ENCODE assay signal across 1 cellular context in the genomic region with DNA sequence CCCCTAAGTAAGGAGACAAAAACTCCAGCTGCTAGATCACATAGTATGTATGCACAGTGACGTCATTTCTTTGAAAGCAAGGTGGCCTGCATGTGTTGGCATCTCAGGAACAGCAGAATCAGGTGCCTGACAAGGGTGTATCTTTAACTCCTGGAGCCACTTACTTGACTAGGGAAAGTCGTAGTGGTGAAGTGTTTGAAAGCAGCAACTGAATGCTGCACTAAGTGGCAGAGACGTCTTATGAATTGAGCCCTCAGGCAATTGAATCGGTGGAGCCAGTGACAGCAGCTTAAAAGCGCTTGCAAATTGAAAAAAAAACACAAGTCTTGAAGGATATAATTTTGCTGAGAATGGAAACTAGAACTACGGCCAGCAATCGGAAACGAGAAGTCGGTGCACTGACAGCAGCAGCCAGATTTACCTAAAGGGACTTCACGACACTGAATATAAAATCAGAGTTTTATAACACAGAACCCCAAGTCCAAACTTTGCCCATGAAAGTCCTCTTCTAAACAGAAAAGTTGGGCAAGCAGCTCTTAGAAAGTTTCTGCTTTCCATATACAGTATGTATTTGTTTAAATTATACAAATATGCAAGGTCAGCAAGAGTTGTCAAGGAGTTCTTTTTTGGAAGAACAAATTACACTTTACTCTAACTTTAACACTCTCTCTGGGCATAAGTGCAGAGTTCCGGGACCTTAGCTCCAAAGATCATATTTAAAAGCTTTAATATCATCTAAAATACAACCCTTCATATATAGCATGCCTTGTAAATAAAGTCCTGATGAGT.
TF ChIP-seq lines count a peak whose summit lies in the region.

No MANE protein-coding gene starts in this region.

TF ChIP-seq in K562, 482 proteins besides CTCF, POLR2A, EP300 and RAD21 (continued from another document):
- TF ChIP-seq, protein P1, sequence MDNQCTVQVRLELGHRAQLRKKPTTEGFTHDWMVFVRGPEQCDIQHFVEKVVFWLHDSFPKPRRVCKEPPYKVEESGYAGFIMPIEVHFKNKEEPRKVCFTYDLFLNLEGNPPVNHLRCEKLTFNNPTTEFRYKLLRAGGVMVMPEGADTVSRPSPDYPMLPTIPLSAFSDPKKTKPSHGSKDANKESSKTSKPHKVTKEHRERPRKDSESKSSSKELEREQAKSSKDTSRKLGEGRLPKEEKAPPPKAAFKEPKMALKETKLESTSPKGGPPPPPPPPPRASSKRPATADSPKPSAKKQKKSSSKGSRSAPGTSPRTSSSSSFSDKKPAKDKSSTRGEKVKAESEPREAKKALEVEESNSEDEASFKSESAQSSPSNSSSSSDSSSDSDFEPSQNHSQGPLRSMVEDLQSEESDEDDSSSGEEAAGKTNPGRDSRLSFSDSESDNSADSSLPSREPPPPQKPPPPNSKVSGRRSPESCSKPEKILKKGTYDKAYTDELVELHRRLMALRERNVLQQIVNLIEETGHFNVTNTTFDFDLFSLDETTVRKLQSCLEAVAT (IDR thresholded peaks at IDR 0.05), result 0 out of 4 replicates have a peak, but pooled peaks of 1 of the 2 experiments have one; percentile 23
- TF ChIP-seq ZNF217 (CRISPR knock-in tag; IDR thresholded peaks at IDR 0.05), result no peak
- TF ChIP-seq KLF10 (CRISPR knock-in tag; IDR thresholded peaks at IDR 0.05), result no peak
- TF ChIP-seq CREM (IDR thresholded peaks at IDR 0.05; ENCODE audit: low read depth), result peak; percentile 60; the same call in 1 of the 2 replicates
- no peak for TF ChIP-seq MEF2D (tag; conservative IDR thresholded peaks at IDR 0.05; ENCODE audit: low read depth)
- TF ChIP-seq, protein P2, sequence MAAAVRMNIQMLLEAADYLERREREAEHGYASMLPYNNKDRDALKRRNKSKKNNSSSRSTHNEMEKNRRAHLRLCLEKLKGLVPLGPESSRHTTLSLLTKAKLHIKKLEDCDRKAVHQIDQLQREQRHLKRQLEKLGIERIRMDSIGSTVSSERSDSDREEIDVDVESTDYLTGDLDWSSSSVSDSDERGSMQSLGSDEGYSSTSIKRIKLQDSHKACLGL (CRISPR knock-in tag; IDR thresholded peaks at IDR 0.05; ENCODE audit: borderline replicate concordance, poor library complexity, severe bottlenecking), result no peak
- TF ChIP-seq STAG1 (CRISPR knock-in tag; IDR thresholded peaks at IDR 0.05; ENCODE audit: borderline replicate concordance), result no peak
- TF ChIP-seq ATF1 (CRISPR knock-in tag; IDR thresholded peaks at IDR 0.05), result no peak
- peak; percentile 77 for TF ChIP-seq ATF1 (tag; IDR thresholded peaks at IDR 0.05)
- no peak for TF ChIP-seq ESRRA (IDR thresholded peaks at IDR 0.05; ENCODE audit: borderline replicate concordance, low read depth)
- TF ChIP-seq, protein P3, sequence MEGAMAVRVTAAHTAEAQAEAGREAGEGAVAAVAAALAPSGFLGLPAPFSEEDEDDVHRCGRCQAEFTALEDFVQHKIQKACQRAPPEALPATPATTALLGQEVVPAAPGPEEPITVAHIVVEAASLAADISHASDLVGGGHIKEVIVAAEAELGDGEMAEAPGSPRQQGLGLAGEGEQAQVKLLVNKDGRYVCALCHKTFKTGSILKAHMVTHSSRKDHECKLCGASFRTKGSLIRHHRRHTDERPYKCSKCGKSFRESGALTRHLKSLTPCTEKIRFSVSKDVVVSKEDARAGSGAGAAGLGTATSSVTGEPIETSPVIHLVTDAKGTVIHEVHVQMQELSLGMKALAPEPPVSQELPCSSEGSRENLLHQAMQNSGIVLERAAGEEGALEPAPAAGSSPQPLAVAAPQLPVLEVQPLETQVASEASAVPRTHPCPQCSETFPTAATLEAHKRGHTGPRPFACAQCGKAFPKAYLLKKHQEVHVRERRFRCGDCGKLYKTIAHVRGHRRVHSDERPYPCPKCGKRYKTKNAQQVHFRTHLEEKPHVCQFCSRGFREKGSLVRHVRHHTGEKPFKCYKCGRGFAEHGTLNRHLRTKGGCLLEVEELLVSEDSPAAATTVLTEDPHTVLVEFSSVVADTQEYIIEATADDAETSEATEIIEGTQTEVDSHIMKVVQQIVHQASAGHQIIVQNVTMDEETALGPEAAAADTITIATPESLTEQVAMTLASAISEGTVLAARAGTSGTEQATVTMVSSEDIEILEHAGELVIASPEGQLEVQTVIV (CRISPR knock-in tag; IDR thresholded peaks at IDR 0.05; ENCODE audit: borderline replicate concordance), result no peak
- no peak for TF ChIP-seq RNF2 (IDR thresholded peaks at IDR 0.05)
- TF ChIP-seq, protein P4, sequence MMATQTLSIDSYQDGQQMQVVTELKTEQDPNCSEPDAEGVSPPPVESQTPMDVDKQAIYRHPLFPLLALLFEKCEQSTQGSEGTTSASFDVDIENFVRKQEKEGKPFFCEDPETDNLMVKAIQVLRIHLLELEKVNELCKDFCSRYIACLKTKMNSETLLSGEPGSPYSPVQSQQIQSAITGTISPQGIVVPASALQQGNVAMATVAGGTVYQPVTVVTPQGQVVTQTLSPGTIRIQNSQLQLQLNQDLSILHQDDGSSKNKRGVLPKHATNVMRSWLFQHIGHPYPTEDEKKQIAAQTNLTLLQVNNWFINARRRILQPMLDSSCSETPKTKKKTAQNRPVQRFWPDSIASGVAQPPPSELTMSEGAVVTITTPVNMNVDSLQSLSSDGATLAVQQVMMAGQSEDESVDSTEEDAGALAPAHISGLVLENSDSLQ (IDR thresholded peaks at IDR 0.05), result no peak
- TF ChIP-seq ZNF354B (CRISPR knock-in tag; IDR thresholded peaks at IDR 0.05), result no peak
- no peak for TF ChIP-seq GATA2 (CRISPR knock-in tag; IDR thresholded peaks at IDR 0.05)
- no peak for TF ChIP-seq SMAD2 (IDR thresholded peaks at IDR 0.05; ENCODE audit: low read depth, low read length)
- no peak for TF ChIP-seq ZNF699 (CRISPR knock-in tag; IDR thresholded peaks at IDR 0.05; ENCODE audit: insufficient replicate concordance)
- no peak; the same call in 1 of the 2 replicates for TF ChIP-seq JUNB (CRISPR knock-in tag; conservative IDR thresholded peaks at IDR 0.05)
- TF ChIP-seq RBM22 (IDR thresholded peaks at IDR 0.05; ENCODE audit: low read depth, low read length, poor library complexity, severe bottlenecking), result no peak
- no peak for TF ChIP-seq ZNF717 (CRISPR knock-in tag; IDR thresholded peaks at IDR 0.05)
- no peak for TF ChIP-seq CREBBP (IDR thresholded peaks at IDR 0.05; ENCODE audit: low read depth, low read length)
- no peak for TF ChIP-seq PHF8 (IDR thresholded peaks at IDR 0.05; ENCODE audit: borderline replicate concordance, low read length)
- no peak for TF ChIP-seq RB1 (IDR thresholded peaks at IDR 0.05; ENCODE audit: low read depth)
- TF ChIP-seq, protein P5, sequence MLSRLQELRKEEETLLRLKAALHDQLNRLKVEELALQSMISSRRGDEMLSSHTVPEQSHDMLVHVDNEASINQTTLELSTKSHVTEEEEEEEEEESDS (CRISPR knock-in tag; IDR thresholded peaks at IDR 0.05), result no peak
- TF ChIP-seq MEF2A (IDR thresholded peaks at IDR 0.05; ENCODE audit: control insufficient read depth, low read depth, low read length), result no peak
- no peak for TF ChIP-seq ZNF165 (CRISPR knock-in tag; IDR thresholded peaks at IDR 0.05; ENCODE audit: borderline replicate concordance)
- peak; percentile 92 for TF ChIP-seq MAFF (IDR thresholded peaks at IDR 0.05; ENCODE audit: low read length)
- peak; percentile 96 for TF ChIP-seq MAFK (IDR thresholded peaks at IDR 0.05; ENCODE audit: low read length)
- TF ChIP-seq, protein P6, sequence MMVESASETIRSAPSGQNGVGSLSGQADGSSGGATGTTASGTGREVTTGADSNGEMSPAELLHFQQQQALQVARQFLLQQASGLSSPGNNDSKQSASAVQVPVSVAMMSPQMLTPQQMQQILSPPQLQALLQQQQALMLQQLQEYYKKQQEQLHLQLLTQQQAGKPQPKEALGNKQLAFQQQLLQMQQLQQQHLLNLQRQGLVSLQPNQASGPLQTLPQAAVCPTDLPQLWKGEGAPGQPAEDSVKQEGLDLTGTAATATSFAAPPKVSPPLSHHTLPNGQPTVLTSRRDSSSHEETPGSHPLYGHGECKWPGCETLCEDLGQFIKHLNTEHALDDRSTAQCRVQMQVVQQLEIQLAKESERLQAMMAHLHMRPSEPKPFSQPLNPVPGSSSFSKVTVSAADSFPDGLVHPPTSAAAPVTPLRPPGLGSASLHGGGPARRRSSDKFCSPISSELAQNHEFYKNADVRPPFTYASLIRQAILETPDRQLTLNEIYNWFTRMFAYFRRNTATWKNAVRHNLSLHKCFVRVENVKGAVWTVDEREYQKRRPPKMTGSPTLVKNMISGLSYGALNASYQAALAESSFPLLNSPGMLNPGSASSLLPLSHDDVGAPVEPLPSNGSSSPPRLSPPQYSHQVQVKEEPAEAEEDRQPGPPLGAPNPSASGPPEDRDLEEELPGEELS (CRISPR knock-in tag; IDR thresholded peaks at IDR 0.05; ENCODE audit: borderline replicate concordance), result no peak
- TF ChIP-seq SOX6 (IDR thresholded peaks at IDR 0.05), result no peak
- TF ChIP-seq MAFG (tag; conservative IDR thresholded peaks at IDR 0.05), result peak; percentile 61
- TF ChIP-seq EWSR1 (IDR thresholded peaks at IDR 0.05; ENCODE audit: borderline replicate concordance, low read depth, partially characterized antibody), result no peak
- no peak for TF ChIP-seq CHD2 (IDR thresholded peaks at IDR 0.05; ENCODE audit: low read depth, low read length)
- TF ChIP-seq TAL1 (IDR thresholded peaks at IDR 0.05), result no peak
- TF ChIP-seq, protein P7, sequence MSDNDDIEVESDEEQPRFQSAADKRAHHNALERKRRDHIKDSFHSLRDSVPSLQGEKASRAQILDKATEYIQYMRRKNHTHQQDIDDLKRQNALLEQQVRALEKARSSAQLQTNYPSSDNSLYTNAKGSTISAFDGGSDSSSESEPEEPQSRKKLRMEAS (CRISPR knock-in tag; IDR thresholded peaks at IDR 0.05), result no peak
- TF ChIP-seq POLR3A (IDR thresholded peaks at IDR 0.05; ENCODE audit: borderline replicate concordance, extremely low read depth, insufficient read depth, insufficient read length), result no peak
- no peak for TF ChIP-seq ZNF57 (CRISPR knock-in tag; IDR thresholded peaks at IDR 0.05)
- TF ChIP-seq POLR2H (tag; IDR thresholded peaks at IDR 0.05; ENCODE audit: low read depth), result no peak
- TF ChIP-seq SAFB (IDR thresholded peaks at IDR 0.05; ENCODE audit: borderline replicate concordance, low read depth, low read length), result no peak
- TF ChIP-seq GABPB1 (CRISPR knock-in tag; IDR thresholded peaks at IDR 0.05), result no peak
- TF ChIP-seq ZNF696 (CRISPR knock-in tag; conservative IDR thresholded peaks at IDR 0.05), result no peak
- TF ChIP-seq CREB1 (IDR thresholded peaks at IDR 0.05), result peak; percentile 20; the same call in 1 of the 2 replicates
- TF ChIP-seq CREB1 (CRISPR knock-in tag; IDR thresholded peaks at IDR 0.05), result no peak
